29 cellular contexts compared by ENCODE assay signal in the genomic region with DNA sequence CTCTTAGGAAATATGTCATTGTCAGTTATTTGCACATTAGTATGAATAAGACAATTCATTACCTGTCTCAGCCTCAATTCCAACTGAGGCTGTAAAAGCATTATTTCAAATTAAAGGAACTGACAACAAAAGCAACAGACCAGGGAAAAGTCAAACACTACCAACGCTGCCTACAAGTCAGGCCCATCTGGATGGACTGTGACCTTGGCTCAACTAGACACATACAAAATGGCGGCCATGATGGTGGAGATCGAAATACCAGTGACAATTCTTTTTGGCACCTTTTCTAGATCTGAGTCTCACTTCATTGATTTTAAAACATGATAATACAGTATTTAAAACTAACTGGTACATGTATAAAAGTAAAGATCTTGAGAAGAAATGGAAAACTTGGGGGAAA.
"Had no signal": no experiment of that assay in that cellular context is flagged by ENCODE, and none has a peak within 500 bp of the region (broad histone marks: within the 10 kb centered on the region; RNA-seq: fewer than 3 reads in every experiment).

No MANE protein-coding gene starts in this region.

- H3K36me3 ChIP-seq: colonic mucosa, esophagus muscularis mucosa, esophagus squamous epithelium, gastrocnemius medialis, gastroesophageal sphincter, heart left ventricle, heart right ventricle had no signal

- DNase-seq: colonic mucosa; cortex of kidney; dermis blood vessel endothelial cell; dorsolateral prefrontal cortex; effector CD4-positive, alpha-beta T cell; effector CD8-positive, alpha-beta T cell; effector memory CD4-positive, alpha-beta T cell; effector memory CD8-positive, alpha-beta T cell; endodermal cell; erythroblast; esophagus squamous epithelium; foreskin fibroblast; foreskin keratinocyte; foreskin melanocyte; gastrocnemius medialis; glutamatergic neuron; head of caudate nucleus; heart left ventricle; heart right ventricle had no signal

- H3K4me3 Mint-ChIP-seq: dendritic cell treated with granulocyte-macrophage colony-stimulating factor and Interleukin-4, amounts not matched to agents 40 ng/mL and 50 ng/mL, for 4 days; effector memory CD8-positive, alpha-beta T cell; endodermal cell had no signal

- FAIRE-seq: colon, endometrium, endothelial cell of umbilical vein, frontal cortex had no signal

- H3K27ac Mint-ChIP-seq: dendritic cell treated with granulocyte-macrophage colony-stimulating factor and Interleukin-4, amounts not matched to agents 40 ng/mL and 50 ng/mL, for 4 days; effector memory CD8-positive, alpha-beta T cell; endodermal cell had no signal

- H3K27ac ChIP-seq: colonic mucosa, coronary artery, dorsolateral prefrontal cortex, epithelial cell of prostate, esophagus muscularis mucosa, esophagus squamous epithelium, foreskin keratinocyte, gastrocnemius medialis, gastroesophageal sphincter, heart left ventricle, heart right ventricle had no signal

- H3K27me3 ChIP-seq: colonic mucosa, dorsolateral prefrontal cortex, esophagus muscularis mucosa, esophagus squamous epithelium, gastrocnemius medialis, gastroesophageal sphincter, heart left ventricle, heart right ventricle had no signal

- ATAC-seq: effector memory CD8-positive, alpha-beta T cell; esophagus mucosa; foreskin keratinocyte; gastrocnemius medialis; gastroesophageal sphincter; heart left ventricle; heart right ventricle had no signal

- H3K4me1 ChIP-seq: colonic mucosa, esophagus squamous epithelium, foreskin keratinocyte, gastroesophageal sphincter had no signal

- H3K4me3 ChIP-seq: colonic mucosa, coronary artery, dorsolateral prefrontal cortex, esophagus muscularis mucosa, esophagus squamous epithelium, gastrocnemius medialis, gastroesophageal sphincter, heart left ventricle, heart right ventricle had no signal

- H3K9me3 Mint-ChIP-seq: dendritic cell treated with granulocyte-macrophage colony-stimulating factor and Interleukin-4, amounts not matched to agents 40 ng/mL and 50 ng/mL, for 4 days; endodermal cell had no signal

- H3K9me3 ChIP-seq: colonic mucosa, esophagus muscularis mucosa, esophagus squamous epithelium, gastrocnemius medialis, gastroesophageal sphincter, heart left ventricle, heart right ventricle had no signal
